In the genomic region with DNA sequence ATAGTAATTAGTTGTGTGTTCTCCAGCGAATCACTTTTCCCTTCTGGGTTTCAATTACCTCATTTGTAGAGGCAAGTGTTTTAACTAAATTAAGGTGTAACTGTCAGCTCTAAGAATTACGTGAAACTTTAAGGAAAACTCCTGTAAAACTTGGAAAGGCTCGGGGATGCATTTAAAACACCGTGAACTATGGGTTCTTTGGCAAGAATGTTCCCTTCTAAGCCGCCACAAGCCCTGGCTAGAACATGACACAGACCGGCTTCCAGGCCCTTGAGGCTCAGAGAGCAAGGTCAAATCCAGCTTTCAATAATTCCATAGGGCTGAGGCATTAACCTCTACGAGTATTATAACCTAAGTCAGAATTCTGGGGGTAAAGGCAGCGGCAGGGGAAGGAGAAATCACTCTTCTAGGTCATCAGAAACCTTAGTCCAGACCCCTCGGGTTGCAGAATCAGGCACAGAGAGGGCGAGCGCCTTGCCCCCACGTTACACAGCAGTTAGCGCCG, we compare ENCODE assay signal across 8 cellular contexts. TPM values are rescaled to one million over a fixed set of nuclear protein-coding genes. Genes with fewer than 3 reads are reported as not detected.
DNase-seq lines count a peak whose midpoint lies in the region; ATAC-seq and TF ChIP-seq lines count a peak whose summit lies in the region.

No MANE protein-coding gene starts in this region.

- peak; percentile 20 for ATAC-seq in HG03095 (IDR thresholded peaks at IDR 0.05; ENCODE audit: unreplicated experiment)
- ATAC-seq in T-helper 17 cell: no peak
- ATAC-seq in GM19397 (IDR thresholded peaks at IDR 0.05; ENCODE audit: unreplicated experiment): no peak

- H3K4me3 Mint-ChIP-seq in activated naive CD4-positive, alpha-beta T cell treated with anti-CD3 and anti-CD28 coated beads, Interleukin-2, amount 50 U/mL, for 24 hours: peak overlapping the region; percentile 87
- peak overlapping the region; percentile 92 for H3K4me3 Mint-ChIP-seq in T-helper 17 cell
- peak overlapping the region; percentile 95 for H3K4me3 Mint-ChIP-seq in neural crest cell

- TF ChIP-seq CTCF in fibroblast of the aortic adventitia (IDR thresholded peaks at IDR 0.05; ENCODE audit: insufficient read depth, low read length) (no peak), neural crest cell (conservative IDR thresholded peaks at IDR 0.05) (no peak), GM20000 (IDR thresholded peaks at IDR 0.05; ENCODE audit: extremely low read depth, missing control alignments) (no peak)

- H3K27me3 Mint-ChIP-seq in activated naive CD4-positive, alpha-beta T cell treated with anti-CD3 and anti-CD28 coated beads, Interleukin-2, amount 50 U/mL, for 24 hours: no peaks in the 10 kb centered on the region
- H3K27me3 Mint-ChIP-seq in T-helper 17 cell: peaks cover 13% of the 10 kb centered on the region
- no peaks in the 10 kb centered on the region for H3K27me3 Mint-ChIP-seq in neural crest cell (ENCODE audit: low read depth)

- H3K27ac Mint-ChIP-seq in activated naive CD4-positive, alpha-beta T cell treated with anti-CD3 and anti-CD28 coated beads, Interleukin-2, amount 50 U/mL, for 24 hours: peak overlapping the region; percentile 97
- peak overlapping the region; percentile 90 for H3K27ac Mint-ChIP-seq in T-helper 17 cell
- H3K27ac Mint-ChIP-seq in neural crest cell (ENCODE audit: unreplicated experiment): peak overlapping the region; percentile 89

- H3K9me3 ChIP-seq in T-helper 17 cell (ENCODE audit: control insufficient read depth, low read length, poor library complexity, severe bottlenecking): no peaks in the 10 kb centered on the region

- peak overlapping the region; percentile 79 for H3K4me3 ChIP-seq in fibroblast of the aortic adventitia (ENCODE audit: low read depth, low read length)

- DNase-seq in activated naive CD4-positive, alpha-beta T cell treated with Interleukin-2 at 50 U/mL for 16 hours: no peak
- DNase-seq in T-helper 17 cell (no peak), fibroblast of the aortic adventitia (ENCODE audit: low read depth) (peak; percentile 44), neural crest cell (ENCODE audit: low read depth, low spot score) (no peak), GM20000 (ENCODE audit: low spot score) (no peak)

- H3K9me3 Mint-ChIP-seq in activated naive CD4-positive, alpha-beta T cell treated with anti-CD3 and anti-CD28 coated beads, Interleukin-2, amount 50 U/mL, for 24 hours: no peaks in the 10 kb centered on the region
- no peaks in the 10 kb centered on the region for H3K9me3 Mint-ChIP-seq in neural crest cell

- H3K36me3 Mint-ChIP-seq in activated naive CD4-positive, alpha-beta T cell treated with anti-CD3 and anti-CD28 coated beads, Interleukin-2, amount 50 U/mL, for 24 hours: peaks cover 1% of the 10 kb centered on the region
- H3K36me3 Mint-ChIP-seq in T-helper 17 cell (ENCODE audit: low read depth) (peaks cover 2% of the 10 kb centered on the region), neural crest cell (ENCODE audit: low read depth) (no peaks in the 10 kb centered on the region)

- H3K4me1 Mint-ChIP-seq in activated naive CD4-positive, alpha-beta T cell treated with anti-CD3 and anti-CD28 coated beads, Interleukin-2, amount 50 U/mL, for 24 hours: peaks cover 54% of the 10 kb centered on the region
- peaks cover 22% of the 10 kb centered on the region for H3K4me1 Mint-ChIP-seq in T-helper 17 cell
- H3K4me1 Mint-ChIP-seq in neural crest cell: peaks cover 45% of the 10 kb centered on the region

RNA-seq across cellular contexts. Expression of gene VWA8, which starts 0.7 kb away (rescaled TPM):
- total RNA-seq in T-helper 17 cell (10 to 100 TPM; 21.5 to 23.0 TPM), fibroblast of the aortic adventitia (ENCODE audit: low replicate concordance) (27.2 and 28.5 TPM in 2 replicates), neural crest cell (19.5 and 21.0 TPM in 2 replicates)
